In genomic region chr9:86600291-86600690, GRCh38 we compare ENCODE assay signal across 1 cellular context.
TF ChIP-seq lines count a peak whose summit lies in the region.

No MANE protein-coding gene starts in this region.

TF ChIP-seq in H1, 55 proteins besides CTCF, POLR2A, EP300 and RAD21:
- TF ChIP-seq JUND (IDR thresholded peaks at IDR 0.05; ENCODE audit: low read length) (peak; percentile 71), SP4 (IDR thresholded peaks at IDR 0.05; ENCODE audit: low read length) (no peak), NRF1 (IDR thresholded peaks at IDR 0.05; ENCODE audit: low read depth, low read length) (no peak)
